13 cellular contexts compared by ENCODE assay signal in the genomic region with DNA sequence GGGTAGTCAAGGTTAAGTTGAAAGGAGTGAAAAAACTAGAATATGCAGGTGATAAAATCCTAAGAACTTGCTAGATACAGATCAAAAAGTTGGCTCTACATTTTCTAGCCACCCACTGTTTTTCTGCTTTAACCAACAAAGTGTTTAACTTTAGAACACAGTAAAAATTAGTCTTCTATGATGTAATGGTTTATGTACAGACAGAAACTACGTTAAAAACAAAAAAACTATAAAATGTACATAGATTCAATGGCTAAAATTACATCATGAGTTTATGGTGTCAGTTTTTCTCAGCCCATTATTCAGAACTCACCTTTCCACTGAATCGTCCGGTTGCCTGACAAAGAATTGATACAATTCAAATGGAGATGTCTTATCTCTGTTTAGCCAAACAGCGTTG. TPM values are rescaled to one million over a fixed set of nuclear protein-coding genes. Genes with fewer than 3 reads are reported as not detected.
A peak's percentile ranks its signal among the peaks of the same experiment; 100 is the strongest.
DNase-seq lines count a peak whose midpoint lies in the region; ATAC-seq and TF ChIP-seq lines count a peak whose summit lies in the region.
"Had no signal": no experiment of that assay in that cellular context is flagged by ENCODE, and none has a peak within 500 bp of the region (broad histone marks: within the 10 kb centered on the region; RNA-seq: fewer than 3 reads in every experiment).

No MANE protein-coding gene starts in this region.

- in situ Hi-C loops in astrocyte of the cerebellum (cut with HindIII; ENCODE audit: low sequenced_read_pairs) = no loop called here

- H3K4me1 ChIP-seq in BLaER1 (peaks cover 22% of the 10 kb centered on the region), mucosa of rectum (ENCODE audit: control insufficient read depth in 2 of 2, insufficient read depth in 2 of 2, low read length in 2 of 2) (peaks cover 4 to 15% of the 10 kb centered on the region in 2 donors)

- no peak for ATAC-seq in HG02763 (IDR thresholded peaks at IDR 0.05; ENCODE audit: unreplicated experiment)

- peak overlapping the region; percentile 96 for H3K9ac ChIP-seq in BLaER1
- H3K9ac ChIP-seq in mucosa of rectum (ENCODE audit: low read depth in 1 of 2, low read length in 2 of 2) = no peak overlapping the region

- no peak for DNase-seq in HL-60 (ENCODE audit: low read depth in 1 of 2, low spot score in 1 of 2)
- no peak for DNase-seq in astrocyte of the cerebellum (ENCODE audit: low read depth)
- no peak for DNase-seq in SK-N-DZ (ENCODE audit: low spot score)
- no peak for DNase-seq in ureter (ENCODE audit: low spot score)
- DNase-seq in HPDE6-E6E7 (ENCODE audit: extremely low spot score) = no peak
- DNase-seq: activated gamma-delta T cell treated with Interleukin-2 at 50 U/mL for 16 hours, NCI-H1694 treated with DMSO at 0.1 percent for 48 hours, thyroid gland had no signal

- H3K4me2 ChIP-seq in BLaER1 = peak overlapping the region; percentile 90

- H4K20me1 ChIP-seq in BLaER1 = peaks cover 14% of the 10 kb centered on the region; the same call in 1 of the 2 replicates

- no peaks in the 10 kb centered on the region for H3K27me3 ChIP-seq in BLaER1
- no peaks in the 10 kb centered on the region for H3K27me3 ChIP-seq in HL-60 (ENCODE audit: insufficient read depth, poor library complexity, severe bottlenecking)
- no peaks in the 10 kb centered on the region for H3K27me3 ChIP-seq in mucosa of rectum (ENCODE audit: control insufficient read depth in 2 of 2, insufficient read depth in 2 of 2, low read length in 2 of 2)
- H3K27me3 ChIP-seq: SJCRH30, thyroid gland had no signal

- H3K36me3 ChIP-seq in BLaER1 = peaks cover 49% of the 10 kb centered on the region
- peaks cover 28 to 37% of the 10 kb centered on the region in 2 donors for H3K36me3 ChIP-seq in mucosa of rectum (ENCODE audit: control insufficient read depth in 2 of 2, insufficient read depth in 2 of 2, low read length in 2 of 2)

- peak overlapping the region; percentile 97 for H3K4me3 ChIP-seq in BLaER1
- H3K4me3 ChIP-seq in HL-60 (replicated peaks; ENCODE audit: insufficient read depth, low read length) = peak overlapping the region; percentile 91
- H3K4me3 ChIP-seq in astrocyte of the cerebellum (ENCODE audit: low read depth, low read length) = peak overlapping the region; percentile 76
- H3K4me3 ChIP-seq in mucosa of rectum (ENCODE audit: low read length in 2 of 2) = peak overlapping the region; percentile 31 to 99
- H3K4me3 ChIP-seq: lung, thyroid gland had no signal

- no peaks in the 10 kb centered on the region for H3K9me3 ChIP-seq in BLaER1
- no peaks in the 10 kb centered on the region for H3K9me3 ChIP-seq in mucosa of rectum (ENCODE audit: control insufficient read depth in 2 of 2, low read length in 2 of 2)
- H3K9me3 ChIP-seq: SJCRH30, thyroid gland had no signal

- H3K27ac ChIP-seq in BLaER1 (peak overlapping the region; percentile 96; the same call in 1 of the 2 replicates), HL-60 (replicated peaks) (no peak overlapping the region), mucosa of rectum (ENCODE audit: low read depth in 2 of 2, low read length in 2 of 2) (no peak overlapping the region)
- H3K27ac ChIP-seq: SJCRH30, thyroid gland had no signal

- TF ChIP-seq CTCF in HL-60 (IDR thresholded peaks at IDR 0.05; ENCODE audit: insufficient read depth, low read length) (no peak), astrocyte of the cerebellum (IDR thresholded peaks at IDR 0.05; ENCODE audit: low read depth, low read length, missing control alignments) (no peak)

RNA-seq across cellular contexts. Expression of a gene that starts 2.1 kb away (rescaled TPM):
- 40.2 and 52.7 TPM in 2 replicates for polyA plus RNA-seq in SK-N-DZ (2014; cell fraction: cytosol; rRNA removed)
- polyA plus RNA-seq in SK-N-DZ (2014; cell fraction: nucleus; rRNA removed) = 35.9 and 36.4 TPM in 2 replicates
- total RNA-seq in ureter = 25.8 TPM
